18 cellular contexts compared by ENCODE assay signal in genomic region chr5:161302557-161302956, GRCh38.
DNase-seq lines count a peak whose midpoint lies in the region; ATAC-seq and TF ChIP-seq lines count a peak whose summit lies in the region.
"Had no signal": no experiment of that assay in that cellular context is flagged by ENCODE, and none has a peak within 500 bp of the region (broad histone marks: within the 10 kb centered on the region; RNA-seq: fewer than 3 reads in every experiment).

No MANE protein-coding gene starts in this region.

- no peaks in the 10 kb centered on the region for H3K27me3 Mint-ChIP-seq in nephron (ENCODE audit: low read depth)
- H3K27me3 Mint-ChIP-seq in CD4-positive, alpha-beta memory T cell: no peaks in the 10 kb centered on the region
- H3K27me3 Mint-ChIP-seq: CD8-positive, alpha-beta memory T cell had no signal

- no peaks in the 10 kb centered on the region for H3K27me3 ChIP-seq in CD4-positive, alpha-beta memory T cell (ENCODE audit: insufficient read depth, low read length)

- no peak overlapping the region for H3K4me3 ChIP-seq in CD4-positive, alpha-beta memory T cell (ENCODE audit: low read length in 2 of 2)
- H3K4me3 ChIP-seq: A549, SK-N-MC had no signal

- H3K36me3 ChIP-seq in CD4-positive, alpha-beta memory T cell (ENCODE audit: insufficient read depth, low read length): no peaks in the 10 kb centered on the region

- H3K4me3 Mint-ChIP-seq in nephron: no peak overlapping the region
- H3K4me3 Mint-ChIP-seq in CD4-positive, alpha-beta memory T cell: no peak overlapping the region
- H3K4me3 Mint-ChIP-seq: CD8-positive, alpha-beta memory T cell had no signal

- DNase-seq in left cardiac atrium (no peak), Right ventricle myocardium superior (no peak), NCI-H524 (lab: John Stamatoyannopoulos, UW) (peak; percentile 56 to 73), SKM-1 (lab: John Stamatoyannopoulos, UW; ENCODE audit: unreplicated experiment) (no peak), NCI-H1436 (lab: John Stamatoyannopoulos, UW) (no peak)
- no peak for DNase-seq in CD4-positive, alpha-beta memory T cell
- DNase-seq: CD8-positive, alpha-beta memory T cell; DMS79; H7; Kasumi-1; MM.1S; NCI-H1092 treated with DMSO at 0.1 percent for 48 hours; NCI-H345; NCI-H526 treated with DMSO at 0.1 percent for 48 hours had no signal

- H3K4me1 Mint-ChIP-seq in nephron: peaks cover 28% of the 10 kb centered on the region
- H3K4me1 Mint-ChIP-seq in CD4-positive, alpha-beta memory T cell: no peaks in the 10 kb centered on the region
- H3K4me1 Mint-ChIP-seq: CD8-positive, alpha-beta memory T cell had no signal

- POLR2A ChIA-PET in CD4-positive, alpha-beta memory T cell (lab: Charles Lee; ENCODE audit: partially characterized antibody): no interaction called here

- intact Hi-C loops in left cardiac atrium (cut with DNase I): no loop called here
- intact Hi-C loops in Right ventricle myocardium superior (cut with DNase I): no loop called here
- intact Hi-C loops in CD4-positive, alpha-beta memory T cell (cut with micrococcal nuclease): no loop called here

- H3K9me3 Mint-ChIP-seq in nephron: peaks cover 2% of the 10 kb centered on the region
- H3K9me3 Mint-ChIP-seq in CD4-positive, alpha-beta memory T cell: peaks cover 0 to 9% (median 2%) of the 10 kb centered on the region in 8 donors

- no peaks in the 10 kb centered on the region for H3K9me3 ChIP-seq in CD4-positive, alpha-beta memory T cell (ENCODE audit: control insufficient read depth in 1 of 2, low read length in 2 of 2)
- H3K9me3 ChIP-seq: A549 had no signal

- no peak overlapping the region for H3K27ac ChIP-seq in CD4-positive, alpha-beta memory T cell (ENCODE audit: low read depth, low read length)
- H3K27ac ChIP-seq: A549, SK-N-MC had no signal

- H3K27ac Mint-ChIP-seq in nephron: peak overlapping the region in 2 of 3 experiments; percentile 3 to 74
- H3K27ac Mint-ChIP-seq in CD4-positive, alpha-beta memory T cell: no peak overlapping the region
- H3K27ac Mint-ChIP-seq: CD8-positive, alpha-beta memory T cell had no signal

- CTCF ChIA-PET in CD4-positive, alpha-beta memory T cell (lab: Charles Lee; ENCODE audit: partially characterized antibody): no interaction called here

- H3K36me3 Mint-ChIP-seq in nephron (ENCODE audit: low read depth): no peaks in the 10 kb centered on the region
- H3K36me3 Mint-ChIP-seq in CD4-positive, alpha-beta memory T cell: no peaks in the 10 kb centered on the region
- H3K36me3 Mint-ChIP-seq: CD8-positive, alpha-beta memory T cell had no signal

- no peak for TF ChIP-seq CTCF in nephron (IDR thresholded peaks at IDR 0.05; ENCODE audit: unreplicated experiment in 3 of 3)

- ATAC-seq in left cardiac atrium (peak; percentile 85 to 91), Right ventricle myocardium superior (ENCODE audit: poor library complexity) (no peak)
- ATAC-seq: A549, Panc1 had no signal

- no peaks in the 10 kb centered on the region for H3K4me1 ChIP-seq in CD4-positive, alpha-beta memory T cell (ENCODE audit: insufficient read depth, low read length)
- H3K4me1 ChIP-seq: A549 had no signal

Comparison
In these comparisons a context has a peak if more than half of its experiments do, and no peak if none do; other contexts are left out.
1. DNase-seq: peak in NCI-H524 (2 of 2); none in left cardiac atrium (single experiment), Right ventricle myocardium superior (single experiment), CD4-positive, alpha-beta memory T cell (0 of 5), SKM-1 (single experiment) and NCI-H1436 (single experiment).
2. H3K27ac Mint-ChIP-seq: peak in nephron (2 of 3); none in CD4-positive, alpha-beta memory T cell (0 of 7).